In genomic region chr7:142716596-142716995, GRCh38 we compare ENCODE assay signal across 1 cellular context.
TF ChIP-seq lines count a peak whose summit lies in the region.

No MANE protein-coding gene starts in this region.

TF ChIP-seq in K562, 482 proteins besides CTCF, POLR2A, EP300 and RAD21 (continued from another document and continues in another):
- TF ChIP-seq, protein P1, sequence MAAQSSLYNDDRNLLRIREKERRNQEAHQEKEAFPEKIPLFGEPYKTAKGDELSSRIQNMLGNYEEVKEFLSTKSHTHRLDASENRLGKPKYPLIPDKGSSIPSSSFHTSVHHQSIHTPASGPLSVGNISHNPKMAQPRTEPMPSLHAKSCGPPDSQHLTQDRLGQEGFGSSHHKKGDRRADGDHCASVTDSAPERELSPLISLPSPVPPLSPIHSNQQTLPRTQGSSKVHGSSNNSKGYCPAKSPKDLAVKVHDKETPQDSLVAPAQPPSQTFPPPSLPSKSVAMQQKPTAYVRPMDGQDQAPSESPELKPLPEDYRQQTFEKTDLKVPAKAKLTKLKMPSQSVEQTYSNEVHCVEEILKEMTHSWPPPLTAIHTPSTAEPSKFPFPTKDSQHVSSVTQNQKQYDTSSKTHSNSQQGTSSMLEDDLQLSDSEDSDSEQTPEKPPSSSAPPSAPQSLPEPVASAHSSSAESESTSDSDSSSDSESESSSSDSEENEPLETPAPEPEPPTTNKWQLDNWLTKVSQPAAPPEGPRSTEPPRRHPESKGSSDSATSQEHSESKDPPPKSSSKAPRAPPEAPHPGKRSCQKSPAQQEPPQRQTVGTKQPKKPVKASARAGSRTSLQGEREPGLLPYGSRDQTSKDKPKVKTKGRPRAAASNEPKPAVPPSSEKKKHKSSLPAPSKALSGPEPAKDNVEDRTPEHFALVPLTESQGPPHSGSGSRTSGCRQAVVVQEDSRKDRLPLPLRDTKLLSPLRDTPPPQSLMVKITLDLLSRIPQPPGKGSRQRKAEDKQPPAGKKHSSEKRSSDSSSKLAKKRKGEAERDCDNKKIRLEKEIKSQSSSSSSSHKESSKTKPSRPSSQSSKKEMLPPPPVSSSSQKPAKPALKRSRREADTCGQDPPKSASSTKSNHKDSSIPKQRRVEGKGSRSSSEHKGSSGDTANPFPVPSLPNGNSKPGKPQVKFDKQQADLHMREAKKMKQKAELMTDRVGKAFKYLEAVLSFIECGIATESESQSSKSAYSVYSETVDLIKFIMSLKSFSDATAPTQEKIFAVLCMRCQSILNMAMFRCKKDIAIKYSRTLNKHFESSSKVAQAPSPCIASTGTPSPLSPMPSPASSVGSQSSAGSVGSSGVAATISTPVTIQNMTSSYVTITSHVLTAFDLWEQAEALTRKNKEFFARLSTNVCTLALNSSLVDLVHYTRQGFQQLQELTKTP (IDR thresholded peaks at IDR 0.05; ENCODE audit: low read depth in 1 of 2, partially characterized antibody in 2 of 2), result no peak
- TF ChIP-seq ZNF184 (CRISPR knock-in tag; IDR thresholded peaks at IDR 0.05), result no peak
- TF ChIP-seq MCM2 (IDR thresholded peaks at IDR 0.05; ENCODE audit: low read depth), result no peak
- TF ChIP-seq PCBP2 (IDR thresholded peaks at IDR 0.05; ENCODE audit: low read depth, low read length, poor library complexity, severe bottlenecking), result no peak
- TF ChIP-seq NCOR1 (IDR thresholded peaks at IDR 0.05), result peak; percentile 30; the same call in 1 of the 2 replicates
- TF ChIP-seq POLR2H (tag; IDR thresholded peaks at IDR 0.05; ENCODE audit: low read depth), result no peak
- no peak for TF ChIP-seq RUNX1 (IDR thresholded peaks at IDR 0.05; ENCODE audit: low read depth)
- TF ChIP-seq, protein P2, sequence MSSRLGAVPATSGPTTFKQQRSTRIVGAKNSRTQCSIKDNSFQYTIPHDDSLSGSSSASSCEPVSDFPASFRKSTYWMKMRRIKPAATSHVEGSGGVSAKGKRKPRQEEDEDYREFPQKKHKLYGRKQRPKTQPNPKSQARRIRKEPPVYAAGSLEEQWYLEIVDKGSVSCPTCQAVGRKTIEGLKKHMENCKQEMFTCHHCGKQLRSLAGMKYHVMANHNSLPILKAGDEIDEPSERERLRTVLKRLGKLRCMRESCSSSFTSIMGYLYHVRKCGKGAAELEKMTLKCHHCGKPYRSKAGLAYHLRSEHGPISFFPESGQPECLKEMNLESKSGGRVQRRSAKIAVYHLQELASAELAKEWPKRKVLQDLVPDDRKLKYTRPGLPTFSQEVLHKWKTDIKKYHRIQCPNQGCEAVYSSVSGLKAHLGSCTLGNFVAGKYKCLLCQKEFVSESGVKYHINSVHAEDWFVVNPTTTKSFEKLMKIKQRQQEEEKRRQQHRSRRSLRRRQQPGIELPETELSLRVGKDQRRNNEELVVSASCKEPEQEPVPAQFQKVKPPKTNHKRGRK (tag; IDR thresholded peaks at IDR 0.05), result no peak
- TF ChIP-seq NEUROD1 (IDR thresholded peaks at IDR 0.05; ENCODE audit: borderline replicate concordance, low read depth, low read length, partially characterized antibody), result no peak
- TF ChIP-seq NFE2 (IDR thresholded peaks at IDR 0.05; ENCODE audit: low read depth), result peak; percentile 84
- TF ChIP-seq, protein P3, sequence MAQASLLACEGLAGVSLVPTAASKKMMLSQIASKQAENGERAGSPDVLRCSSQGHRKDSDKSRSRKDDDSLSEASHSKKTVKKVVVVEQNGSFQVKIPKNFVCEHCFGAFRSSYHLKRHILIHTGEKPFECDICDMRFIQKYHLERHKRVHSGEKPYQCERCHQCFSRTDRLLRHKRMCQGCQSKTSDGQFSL (CRISPR knock-in tag; IDR thresholded peaks at IDR 0.05), result 0 out of 2 replicates have a peak, but pooled peaks have one; percentile 28
- TF ChIP-seq, protein P3 (tag; IDR thresholded peaks at IDR 0.05), result no peak
- no peak for TF ChIP-seq TRIM28 (IDR thresholded peaks at IDR 0.05)
- no peak for TF ChIP-seq RBFOX2 (IDR thresholded peaks at IDR 0.05; ENCODE audit: low read depth, low read length)
- TF ChIP-seq SMARCC2 (IDR thresholded peaks at IDR 0.05; ENCODE audit: low read depth), result no peak
- TF ChIP-seq TFAM (CRISPR knock-in tag; conservative IDR thresholded peaks at IDR 0.05), result no peak
- TF ChIP-seq RB1 (IDR thresholded peaks at IDR 0.05; ENCODE audit: low read depth), result no peak
- TF ChIP-seq MEF2A (IDR thresholded peaks at IDR 0.05; ENCODE audit: control insufficient read depth, low read depth, low read length), result peak; percentile 37; the same call in 1 of the 2 replicates
- TF ChIP-seq HMGN3 (IDR thresholded peaks at IDR 0.05; ENCODE audit: borderline replicate concordance, extremely low read depth, insufficient read length, low read depth, low read length), result no peak
- TF ChIP-seq, protein P4, sequence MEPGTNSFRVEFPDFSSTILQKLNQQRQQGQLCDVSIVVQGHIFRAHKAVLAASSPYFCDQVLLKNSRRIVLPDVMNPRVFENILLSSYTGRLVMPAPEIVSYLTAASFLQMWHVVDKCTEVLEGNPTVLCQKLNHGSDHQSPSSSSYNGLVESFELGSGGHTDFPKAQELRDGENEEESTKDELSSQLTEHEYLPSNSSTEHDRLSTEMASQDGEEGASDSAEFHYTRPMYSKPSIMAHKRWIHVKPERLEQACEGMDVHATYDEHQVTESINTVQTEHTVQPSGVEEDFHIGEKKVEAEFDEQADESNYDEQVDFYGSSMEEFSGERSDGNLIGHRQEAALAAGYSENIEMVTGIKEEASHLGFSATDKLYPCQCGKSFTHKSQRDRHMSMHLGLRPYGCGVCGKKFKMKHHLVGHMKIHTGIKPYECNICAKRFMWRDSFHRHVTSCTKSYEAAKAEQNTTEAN (CRISPR knock-in tag; IDR thresholded peaks at IDR 0.05), result no peak
- no peak for TF ChIP-seq SMAD2 (IDR thresholded peaks at IDR 0.05; ENCODE audit: low read depth, low read length)
- TF ChIP-seq CTBP1 (IDR thresholded peaks at IDR 0.05; ENCODE audit: borderline replicate concordance), result no peak
- TF ChIP-seq SMAD3 (CRISPR knock-in tag; conservative IDR thresholded peaks at IDR 0.05), result no peak
- 0 out of 2 replicates have a peak, but pooled peaks have one; percentile 27 for TF ChIP-seq ZNF589 (CRISPR knock-in tag; IDR thresholded peaks at IDR 0.05; ENCODE audit: low read depth)
- no peak for TF ChIP-seq GATAD2B (IDR thresholded peaks at IDR 0.05; ENCODE audit: borderline replicate concordance)
- no peak for TF ChIP-seq ZEB2 (IDR thresholded peaks at IDR 0.05)
- no peak for TF ChIP-seq ZZZ3 (IDR thresholded peaks at IDR 0.05)
- no peak for TF ChIP-seq BRCA1 (IDR thresholded peaks at IDR 0.05)
- TF ChIP-seq BRCA1 (CRISPR knock-in tag; IDR thresholded peaks at IDR 0.05), result no peak
- no peak for TF ChIP-seq ZNF124 (CRISPR knock-in tag; IDR thresholded peaks at IDR 0.05)
- TF ChIP-seq ZKSCAN8 (CRISPR knock-in tag; IDR thresholded peaks at IDR 0.05), result no peak
- TF ChIP-seq SREBF1 (IDR thresholded peaks at IDR 0.05; ENCODE audit: borderline replicate concordance, low read depth, low read length), result no peak
- TF ChIP-seq ZNF311 (CRISPR knock-in tag; IDR thresholded peaks at IDR 0.05), result no peak
- TF ChIP-seq ZNF146 (CRISPR knock-in tag; IDR thresholded peaks at IDR 0.05; ENCODE audit: unreplicated experiment), result no peak
- TF ChIP-seq ELF4 (CRISPR knock-in tag; IDR thresholded peaks at IDR 0.05), result no peak
- peak; percentile 78 for TF ChIP-seq CBFA2T3 (IDR thresholded peaks at IDR 0.05)
- no peak for TF ChIP-seq RBM22 (IDR thresholded peaks at IDR 0.05; ENCODE audit: low read depth, low read length, poor library complexity, severe bottlenecking)
- TF ChIP-seq CBFA2T2 (conservative IDR thresholded peaks at IDR 0.05), result peak; percentile 76
- TF ChIP-seq ETS2 (tag; IDR thresholded peaks at IDR 0.05; ENCODE audit: borderline replicate concordance, poor library complexity, severe bottlenecking), result no peak
- TF ChIP-seq MAFG (tag; conservative IDR thresholded peaks at IDR 0.05), result peak; percentile 83
- no peak for TF ChIP-seq YBX1 (IDR thresholded peaks at IDR 0.05)
- TF ChIP-seq, protein P5, sequence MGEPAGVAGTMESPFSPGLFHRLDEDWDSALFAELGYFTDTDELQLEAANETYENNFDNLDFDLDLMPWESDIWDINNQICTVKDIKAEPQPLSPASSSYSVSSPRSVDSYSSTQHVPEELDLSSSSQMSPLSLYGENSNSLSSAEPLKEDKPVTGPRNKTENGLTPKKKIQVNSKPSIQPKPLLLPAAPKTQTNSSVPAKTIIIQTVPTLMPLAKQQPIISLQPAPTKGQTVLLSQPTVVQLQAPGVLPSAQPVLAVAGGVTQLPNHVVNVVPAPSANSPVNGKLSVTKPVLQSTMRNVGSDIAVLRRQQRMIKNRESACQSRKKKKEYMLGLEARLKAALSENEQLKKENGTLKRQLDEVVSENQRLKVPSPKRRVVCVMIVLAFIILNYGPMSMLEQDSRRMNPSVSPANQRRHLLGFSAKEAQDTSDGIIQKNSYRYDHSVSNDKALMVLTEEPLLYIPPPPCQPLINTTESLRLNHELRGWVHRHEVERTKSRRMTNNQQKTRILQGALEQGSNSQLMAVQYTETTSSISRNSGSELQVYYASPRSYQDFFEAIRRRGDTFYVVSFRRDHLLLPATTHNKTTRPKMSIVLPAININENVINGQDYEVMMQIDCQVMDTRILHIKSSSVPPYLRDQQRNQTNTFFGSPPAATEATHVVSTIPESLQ (CRISPR knock-in tag; IDR thresholded peaks at IDR 0.05), result no peak
- no peak for TF ChIP-seq ZNF583 (CRISPR knock-in tag; IDR thresholded peaks at IDR 0.05)
- TF ChIP-seq ZBTB12 (CRISPR knock-in tag; IDR thresholded peaks at IDR 0.05), result no peak
- peak; percentile 81 for TF ChIP-seq DIDO1 (tag; IDR thresholded peaks at IDR 0.05; ENCODE audit: low read depth)
- TF ChIP-seq ZNF655 (CRISPR knock-in tag; IDR thresholded peaks at IDR 0.05), result no peak
- TF ChIP-seq NFXL1 (CRISPR knock-in tag; IDR thresholded peaks at IDR 0.05), result no peak
- TF ChIP-seq TAL1 (IDR thresholded peaks at IDR 0.05), result no peak; the same call in 1 of the 2 replicates
- TF ChIP-seq YY1 (IDR thresholded peaks at IDR 0.05; ENCODE audit: borderline replicate concordance in 1 of 3, control insufficient read depth in 1 of 3, extremely low read depth in 1 of 3, insufficient read depth in 3 of 3, insufficient read length in 1 of 3, insufficient replicate concordance in 2 of 3, low read depth in 1 of 3, low read length in 2 of 3), result peak in 1 of 3 experiments; percentile 68
- TF ChIP-seq, protein P6, sequence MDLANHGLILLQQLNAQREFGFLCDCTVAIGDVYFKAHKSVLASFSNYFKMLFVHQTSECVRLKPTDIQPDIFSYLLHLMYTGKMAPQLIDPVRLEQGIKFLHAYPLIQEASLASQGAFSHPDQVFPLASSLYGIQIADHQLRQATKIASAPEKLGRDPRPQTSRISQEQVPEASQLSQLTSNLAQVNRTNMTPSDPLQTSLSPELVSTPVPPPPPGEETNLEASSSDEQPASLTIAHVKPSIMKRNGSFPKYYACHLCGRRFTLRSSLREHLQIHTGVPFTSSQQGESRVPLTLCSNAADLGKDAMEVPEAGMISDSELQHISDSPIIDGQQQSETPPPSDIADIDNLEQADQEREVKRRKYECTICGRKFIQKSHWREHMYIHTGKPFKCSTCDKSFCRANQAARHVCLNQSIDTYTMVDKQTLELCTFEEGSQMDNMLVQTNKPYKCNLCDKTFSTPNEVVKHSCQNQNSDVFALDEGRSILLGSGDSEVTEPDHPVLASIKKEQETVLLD (IDR thresholded peaks at IDR 0.05), result no peak
- TF ChIP-seq MTA1 (IDR thresholded peaks at IDR 0.05; ENCODE audit: borderline replicate concordance), result no peak
- no peak for TF ChIP-seq ZNF507 (tag; conservative IDR thresholded peaks at IDR 0.05)
- no peak for TF ChIP-seq USF1 (CRISPR knock-in tag; IDR thresholded peaks at IDR 0.05)
